8 cellular contexts compared by ENCODE assay signal in the genomic region with DNA sequence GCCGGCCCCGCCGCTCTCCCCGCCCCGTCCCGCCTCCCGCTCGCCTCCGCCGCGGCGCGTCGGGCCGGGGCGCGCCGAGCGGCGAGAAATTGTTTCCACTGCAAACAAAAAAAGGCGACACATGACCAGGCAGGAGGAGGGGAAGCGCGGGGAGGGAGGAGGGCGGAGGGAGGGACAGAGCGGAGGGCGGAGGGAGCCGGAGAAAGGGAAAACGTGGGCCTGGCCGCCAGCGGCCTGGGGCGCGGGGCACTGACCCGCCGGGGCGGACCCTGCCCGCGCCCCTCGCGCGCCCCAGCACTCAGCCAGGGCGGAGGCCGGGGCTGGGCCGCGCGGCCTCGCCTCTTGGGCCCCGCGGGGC. TPM values are rescaled to one million over a fixed set of nuclear protein-coding genes. Genes with fewer than 3 reads are reported as not detected.
A peak's percentile ranks its signal among the peaks of the same experiment; 100 is the strongest.
DNase-seq lines count a peak whose midpoint lies in the region; ATAC-seq, FAIRE-seq and TF ChIP-seq lines count a peak whose summit lies in the region.

A gene with protein sequence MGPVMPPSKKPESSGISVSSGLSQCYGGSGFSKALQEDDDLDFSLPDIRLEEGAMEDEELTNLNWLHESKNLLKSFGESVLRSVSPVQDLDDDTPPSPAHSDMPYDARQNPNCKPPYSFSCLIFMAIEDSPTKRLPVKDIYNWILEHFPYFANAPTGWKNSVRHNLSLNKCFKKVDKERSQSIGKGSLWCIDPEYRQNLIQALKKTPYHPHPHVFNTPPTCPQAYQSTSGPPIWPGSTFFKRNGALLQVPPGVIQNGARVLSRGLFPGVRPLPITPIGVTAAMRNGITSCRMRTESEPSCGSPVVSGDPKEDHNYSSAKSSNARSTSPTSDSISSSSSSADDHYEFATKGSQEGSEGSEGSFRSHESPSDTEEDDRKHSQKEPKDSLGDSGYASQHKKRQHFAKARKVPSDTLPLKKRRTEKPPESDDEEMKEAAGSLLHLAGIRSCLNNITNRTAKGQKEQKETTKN (minus strand): TSS at position 123 of the 358 bp plus-strand sequence. CDS start 4,757 bp downstream, outside the sequence.

- H3K36me3 ChIP-seq in urinary bladder (ENCODE audit: insufficient read depth) = no peaks in the 10 kb centered on the region

- H3K27ac ChIP-seq in urinary bladder (ENCODE audit: low read depth) = peak within 1 kb of the TSS; percentile 99

- intact Hi-C loops in left ventricle myocardium superior (cut with micrococcal nuclease) = loop anchor here (10.0 kb wide), 1 partner anchor 232 kb away; no protein-coding TSS in a partner anchor

- no peaks in the 10 kb centered on the region for H3K4me1 ChIP-seq in urinary bladder (ENCODE audit: insufficient read depth)

- TF ChIP-seq POLR2A in GM12891 (IDR thresholded peaks at IDR 0.05; ENCODE audit: low read depth, low read length) = no peak

- peak within 1 kb of the TSS; percentile 99 for H3K4me3 ChIP-seq in urinary bladder (ENCODE audit: low read depth, low read length)

- DNase-seq in GM12891 (ENCODE audit: insufficient read length, low spot score) = peak; percentile 80
- DNase-seq in NCI-H146 treated with DMSO at 0.1 percent for 48 hours (lab: John Stamatoyannopoulos, UW; ENCODE audit: unreplicated experiment) = peak; percentile 63
- DNase-seq in T-helper 2 cell = peak; percentile 72 to 93 (median 82)
- DNase-seq in amygdala (lab: John Stamatoyannopoulos, UW) = peak in 55 of 56 donors; percentile 17 to 90 (median 80)
- peak; percentile 95 for DNase-seq in left ventricle myocardium superior
- DNase-seq in pulmonary artery endothelial cell (ENCODE audit: low read depth, low spot score) = peak; percentile 73

- WGBS in urinary bladder = under 1% methylated on average over 47 of the region's 48 CpGs

- ATAC-seq in HG02840 (IDR thresholded peaks at IDR 0.05; ENCODE audit: low FRiP score, unreplicated experiment) (peak; percentile 47), left ventricle myocardium superior (peak; percentile 76)

- FAIRE-seq in GM12891 (lab: Jason Lieb, UNC) = peak; percentile 92

TF ChIP-seq in GM12891, 5 proteins besides CTCF, POLR2A, EP300 and RAD21:
- TF ChIP-seq TAF1 (IDR thresholded peaks at IDR 0.05; ENCODE audit: low read depth, low read length) = no peak
- TF ChIP-seq POU2F2 (IDR thresholded peaks at IDR 0.05; ENCODE audit: low read depth, low read length) = no peak

RNA-seq across cellular contexts. Expression of the gene that starts here (rescaled TPM):
- polyA plus RNA-seq in GM12891 (2012; ENCODE audit: low read depth, missing spikeins) = 15.4 TPM
- 134 TPM for total RNA-seq in left ventricle myocardium superior
- 14.2 and 28.3 TPM in 2 replicates for total RNA-seq in pulmonary artery endothelial cell
- total RNA-seq in urinary bladder = 38.5 TPM
- polyA plus RNA-seq in urinary bladder = 64.7 TPM

Comparison
In these comparisons a context has a peak if more than half of its experiments do, and no peak if none do; other contexts are left out.
1. Peak in every context shown above with its lines: DNase-seq, ATAC-seq, H3K4me3 ChIP-seq and H3K27ac ChIP-seq.